1 cellular context compared by ENCODE assay signal in the genomic region with DNA sequence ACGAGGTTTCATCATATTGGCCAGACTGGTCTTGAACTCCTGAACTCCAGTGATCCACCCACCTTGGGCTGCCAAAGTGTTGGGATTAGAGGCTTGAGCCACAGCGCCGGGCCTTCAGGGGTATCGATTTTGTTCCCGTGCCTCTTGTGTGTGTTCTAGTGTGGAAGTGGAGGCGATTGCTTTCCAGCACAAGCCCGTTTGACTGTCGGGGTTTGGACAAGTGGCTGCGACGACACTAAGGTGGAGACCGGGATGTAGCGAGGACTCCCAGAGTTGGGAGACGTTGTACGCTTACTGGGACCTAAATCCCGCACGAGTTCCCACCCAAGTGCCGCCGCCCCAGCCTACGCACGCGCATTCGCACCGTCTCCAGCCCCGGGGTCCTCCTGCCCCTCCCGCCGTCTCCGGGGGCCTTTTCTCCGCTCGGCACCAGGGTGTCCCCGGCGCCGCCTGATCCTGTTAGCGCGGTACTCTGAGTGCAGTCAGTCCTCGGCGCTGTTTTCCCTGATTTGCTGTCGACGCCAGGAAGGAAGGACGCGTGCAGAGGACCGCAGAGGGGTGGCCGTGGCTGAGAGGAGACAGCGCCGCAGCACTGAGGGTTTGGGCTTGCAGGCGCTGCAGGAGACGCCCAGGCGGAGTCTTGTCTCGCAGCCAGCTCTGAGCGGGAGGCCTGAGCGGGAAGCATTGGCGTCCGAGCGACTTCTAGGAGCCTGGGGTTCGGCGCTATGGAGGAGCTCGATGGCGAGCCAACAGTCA.
A peak's percentile ranks its signal among the peaks of the same experiment; 100 is the strongest.
TF ChIP-seq lines count a peak whose summit lies in the region.

A gene with protein sequence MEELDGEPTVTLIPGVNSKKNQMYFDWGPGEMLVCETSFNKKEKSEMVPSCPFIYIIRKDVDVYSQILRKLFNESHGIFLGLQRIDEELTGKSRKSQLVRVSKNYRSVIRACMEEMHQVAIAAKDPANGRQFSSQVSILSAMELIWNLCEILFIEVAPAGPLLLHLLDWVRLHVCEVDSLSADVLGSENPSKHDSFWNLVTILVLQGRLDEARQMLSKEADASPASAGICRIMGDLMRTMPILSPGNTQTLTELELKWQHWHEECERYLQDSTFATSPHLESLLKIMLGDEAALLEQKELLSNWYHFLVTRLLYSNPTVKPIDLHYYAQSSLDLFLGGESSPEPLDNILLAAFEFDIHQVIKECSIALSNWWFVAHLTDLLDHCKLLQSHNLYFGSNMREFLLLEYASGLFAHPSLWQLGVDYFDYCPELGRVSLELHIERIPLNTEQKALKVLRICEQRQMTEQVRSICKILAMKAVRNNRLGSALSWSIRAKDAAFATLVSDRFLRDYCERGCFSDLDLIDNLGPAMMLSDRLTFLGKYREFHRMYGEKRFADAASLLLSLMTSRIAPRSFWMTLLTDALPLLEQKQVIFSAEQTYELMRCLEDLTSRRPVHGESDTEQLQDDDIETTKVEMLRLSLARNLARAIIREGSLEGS (plus strand): TSS at position 643 of the 756 bp plus-strand sequence. CDS start 83 bp downstream, at position 726.

TF ChIP-seq in HepG2, 621 proteins besides CTCF, POLR2A, EP300 and RAD21 (continued from another document):
- 0 out of 2 replicates have a peak, but pooled peaks have one; percentile 58 for TF ChIP-seq ZNF318 (CRISPR knock-in tag; IDR thresholded peaks at IDR 0.05)
- TF ChIP-seq SOX13 (IDR thresholded peaks at IDR 0.05) = no peak; the same call in 1 of the 2 replicates
- no peak; a peak in 2 of 4 replicates for TF ChIP-seq SOX13 (CRISPR knock-in tag; conservative IDR thresholded peaks at IDR 0.05 in 1 of 2, IDR thresholded peaks at IDR 0.05 in 1 of 2)
- TF ChIP-seq AGO2 (optimal IDR thresholded peaks at IDR 0.05; ENCODE audit: low read depth, low read length) = peak; percentile 19
- TF ChIP-seq, protein P1, sequence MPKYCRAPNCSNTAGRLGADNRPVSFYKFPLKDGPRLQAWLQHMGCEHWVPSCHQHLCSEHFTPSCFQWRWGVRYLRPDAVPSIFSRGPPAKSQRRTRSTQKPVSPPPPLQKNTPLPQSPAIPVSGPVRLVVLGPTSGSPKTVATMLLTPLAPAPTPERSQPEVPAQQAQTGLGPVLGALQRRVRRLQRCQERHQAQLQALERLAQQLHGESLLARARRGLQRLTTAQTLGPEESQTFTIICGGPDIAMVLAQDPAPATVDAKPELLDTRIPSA (CRISPR knock-in tag; IDR thresholded peaks at IDR 0.05; ENCODE audit: borderline replicate concordance) = no peak
- TF ChIP-seq, protein P2, sequence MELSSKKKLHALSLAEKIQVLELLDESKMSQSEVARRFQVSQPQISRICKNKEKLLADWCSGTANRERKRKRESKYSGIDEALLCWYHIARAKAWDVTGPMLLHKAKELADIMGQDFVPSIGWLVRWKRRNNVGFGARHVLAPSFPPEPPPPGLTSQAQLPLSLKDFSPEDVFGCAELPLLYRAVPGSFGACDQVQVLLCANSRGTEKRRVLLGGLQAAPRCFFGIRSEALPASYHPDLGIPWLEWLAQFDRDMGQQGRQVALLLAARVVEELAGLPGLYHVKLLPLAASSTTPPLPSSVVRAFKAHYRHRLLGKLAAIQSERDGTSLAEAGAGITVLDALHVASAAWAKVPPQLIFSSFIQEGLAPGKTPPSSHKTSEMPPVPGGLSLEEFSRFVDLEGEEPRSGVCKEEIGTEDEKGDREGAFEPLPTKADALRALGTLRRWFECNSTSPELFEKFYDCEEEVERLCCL (CRISPR knock-in tag; IDR thresholded peaks at IDR 0.05; ENCODE audit: borderline replicate concordance) = peak; percentile 89; the same call in 1 of the 2 replicates
- TF ChIP-seq, protein P3, sequence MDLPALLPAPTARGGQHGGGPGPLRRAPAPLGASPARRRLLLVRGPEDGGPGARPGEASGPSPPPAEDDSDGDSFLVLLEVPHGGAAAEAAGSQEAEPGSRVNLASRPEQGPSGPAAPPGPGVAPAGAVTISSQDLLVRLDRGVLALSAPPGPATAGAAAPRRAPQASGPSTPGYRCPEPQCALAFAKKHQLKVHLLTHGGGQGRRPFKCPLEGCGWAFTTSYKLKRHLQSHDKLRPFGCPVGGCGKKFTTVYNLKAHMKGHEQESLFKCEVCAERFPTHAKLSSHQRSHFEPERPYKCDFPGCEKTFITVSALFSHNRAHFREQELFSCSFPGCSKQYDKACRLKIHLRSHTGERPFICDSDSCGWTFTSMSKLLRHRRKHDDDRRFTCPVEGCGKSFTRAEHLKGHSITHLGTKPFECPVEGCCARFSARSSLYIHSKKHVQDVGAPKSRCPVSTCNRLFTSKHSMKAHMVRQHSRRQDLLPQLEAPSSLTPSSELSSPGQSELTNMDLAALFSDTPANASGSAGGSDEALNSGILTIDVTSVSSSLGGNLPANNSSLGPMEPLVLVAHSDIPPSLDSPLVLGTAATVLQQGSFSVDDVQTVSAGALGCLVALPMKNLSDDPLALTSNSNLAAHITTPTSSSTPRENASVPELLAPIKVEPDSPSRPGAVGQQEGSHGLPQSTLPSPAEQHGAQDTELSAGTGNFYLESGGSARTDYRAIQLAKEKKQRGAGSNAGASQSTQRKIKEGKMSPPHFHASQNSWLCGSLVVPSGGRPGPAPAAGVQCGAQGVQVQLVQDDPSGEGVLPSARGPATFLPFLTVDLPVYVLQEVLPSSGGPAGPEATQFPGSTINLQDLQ (CRISPR knock-in tag; IDR thresholded peaks at IDR 0.05) = 0 out of 2 replicates have a peak, but pooled peaks have one; percentile 9
